In the genomic region with DNA sequence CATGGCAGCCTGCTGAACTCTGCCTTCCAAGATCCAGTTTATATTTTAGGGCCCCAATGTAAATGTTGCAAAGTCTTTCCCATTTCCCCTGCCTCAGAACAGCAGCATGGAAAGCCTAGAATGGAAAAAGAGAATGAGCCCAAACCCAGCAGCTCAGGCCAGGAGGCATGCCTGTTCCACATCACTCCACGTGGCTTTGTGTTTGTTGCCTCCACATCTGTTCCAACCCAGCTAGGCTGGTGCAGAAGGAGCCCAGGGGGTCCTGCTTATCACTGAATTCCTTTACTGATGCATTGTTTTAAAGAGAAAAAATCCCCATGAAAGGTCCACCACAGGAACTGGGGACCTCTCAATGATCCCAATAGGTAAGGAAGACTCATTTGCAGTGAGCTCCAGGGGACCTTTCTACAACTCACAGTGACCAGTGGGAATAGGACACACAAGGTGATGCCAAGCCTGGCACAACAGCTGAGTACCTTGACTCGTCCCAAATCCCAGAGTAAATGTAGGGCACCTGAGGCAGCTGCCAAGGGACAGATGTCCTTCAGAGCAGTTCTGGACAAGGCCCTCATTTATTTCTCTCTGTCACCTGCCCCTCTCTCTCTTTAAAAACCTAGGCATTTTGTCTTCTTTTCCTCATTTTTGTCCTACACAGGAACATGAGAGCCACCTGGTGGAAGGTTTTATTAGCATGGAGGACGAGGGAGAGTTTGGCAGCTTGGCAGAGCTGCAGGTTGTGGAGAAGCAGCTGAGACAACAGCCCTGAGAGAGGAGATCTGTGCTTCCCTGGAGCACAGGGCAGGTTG, we compare ENCODE assay signal across 8 cellular contexts. TPM values are rescaled to one million over a fixed set of nuclear protein-coding genes. Genes with fewer than 3 reads are reported as not detected.
A peak's percentile ranks its signal among the peaks of the same experiment; 100 is the strongest.
DNase-seq lines count a peak whose midpoint lies in the region; ATAC-seq, FAIRE-seq and TF ChIP-seq lines count a peak whose summit lies in the region.

No MANE protein-coding gene starts in this region.

- POLR2A ChIA-PET in T-cell (lab: Charles Lee), result interaction anchor here in 1 of 2 donors (0.7 kb wide), 1 partner anchor 32 kb away, joined by 8 read pairs; no protein-coding TSS in a partner anchor

- no peaks in the 10 kb centered on the region for H3K36me3 ChIP-seq in H7 (replicated peaks; ENCODE audit: control insufficient read depth, insufficient read depth, low read length)
- no peaks in the 10 kb centered on the region for H3K36me3 ChIP-seq in keratinocyte (ENCODE audit: control insufficient read depth in 2 of 2, extremely low read depth in 1 of 2, insufficient read depth in 2 of 2, low read length in 2 of 2)

- H3K9me3 ChIP-seq in keratinocyte (ENCODE audit: control insufficient read depth, low read depth, low read length), result peaks cover 7% of the 10 kb centered on the region

- H3K27ac ChIP-seq in keratinocyte (ENCODE audit: control insufficient read depth, insufficient read depth, low read length), result no peak overlapping the region

- FAIRE-seq in keratinocyte (lab: Jason Lieb, UNC), result no peak

- no peak overlapping the region for H3K9ac ChIP-seq in keratinocyte (ENCODE audit: control insufficient read depth, extremely low read depth, insufficient read depth, low read length)

- H3K4me2 ChIP-seq in keratinocyte (ENCODE audit: control insufficient read depth, extremely low read depth, insufficient read depth, low read depth, low read length), result no peak overlapping the region

- H3K4me3 ChIP-seq in H7 (ENCODE audit: insufficient read depth, low read depth, low read length) (no peak overlapping the region), keratinocyte (ENCODE audit: control insufficient read depth in 2 of 3, extremely low read depth in 1 of 3, insufficient read depth in 2 of 3, low read depth in 1 of 3, low read length in 3 of 3) (no peak overlapping the region)

- dilution Hi-C loops in keratinocyte (cut with MboI; ENCODE audit: extremely low pct_ligation_motif_present, low sequenced_read_pairs), result no loop called here

- H2AFZ ChIP-seq in keratinocyte (ENCODE audit: control insufficient read depth, low read length), result no peak overlapping the region

- in situ Hi-C loops in Caki2 (cut with HindIII; ENCODE audit: low pct_unique_long_range_greater_than_20kb, low sequenced_read_pairs), result no loop called here

- H3K9me3 Mint-ChIP-seq in T-cell, result peaks cover 7 to 18% (median 12%) of the 10 kb centered on the region in 3 donors

- H3K27me3 ChIP-seq in H7 (ENCODE audit: control insufficient read depth, insufficient read depth, low read length) (no peaks in the 10 kb centered on the region), keratinocyte (ENCODE audit: control insufficient read depth, extremely low read depth, insufficient read depth, low read length) (no peaks in the 10 kb centered on the region)

- H3K27ac Mint-ChIP-seq in T-cell, result no peak overlapping the region

- H3K9me1 ChIP-seq in keratinocyte (ENCODE audit: control insufficient read depth, extremely low read depth, insufficient read depth, low read length), result no peaks in the 10 kb centered on the region

- H3K27me3 Mint-ChIP-seq in T-cell, result peaks cover 10 to 12% of the 10 kb centered on the region in 2 donors

- H3K4me1 ChIP-seq in keratinocyte (ENCODE audit: control insufficient read depth, extremely low read depth, insufficient read depth, low read length), result no peaks in the 10 kb centered on the region

- DNase-seq in Caki2 (ENCODE audit: low read depth) (peak; percentile 16), H7 (peak; percentile 29), T-cell (peak in 6 of 34 experiments; percentile 1 to 11 (median 6)), keratinocyte (ENCODE audit: low read depth, low spot score) (no peak), H4 (ENCODE audit: low spot score) (no peak), NCI-H1048 (lab: John Stamatoyannopoulos, UW) (no peak)

- H4K20me1 ChIP-seq in keratinocyte (ENCODE audit: control insufficient read depth, extremely low read depth, insufficient read depth, low read length), result no peaks in the 10 kb centered on the region

- H3K4me1 Mint-ChIP-seq in T-cell, result no peaks in the 10 kb centered on the region

- ATAC-seq in T-cell (replicated peaks in 1 of 4) (peak; percentile 29 to 45 (median 32)), GM19023 (IDR thresholded peaks at IDR 0.05; ENCODE audit: unreplicated experiment) (no peak), GM19397 (IDR thresholded peaks at IDR 0.05; ENCODE audit: unreplicated experiment) (no peak)

- CTCF ChIA-PET in T-cell (lab: Charles Lee), result interaction anchor here (0.5 to 1.3 kb wide), 5 partner anchors 14 to 455 kb away, joined by 3 to 8 read pairs (median 4); no protein-coding TSS in a partner anchor

- H3K79me2 ChIP-seq in keratinocyte (ENCODE audit: control insufficient read depth, insufficient read depth, low read length), result no peaks in the 10 kb centered on the region

- H3K4me3 Mint-ChIP-seq in T-cell, result no peak overlapping the region

- TF ChIP-seq CTCF in keratinocyte (optimal IDR thresholded peaks at IDR 0.05 in 1 of 3, IDR thresholded peaks at IDR 0.05 in 1 of 3, conservative IDR thresholded peaks at IDR 0.05 in 1 of 3; ENCODE audit: extremely low read depth in 1 of 3, insufficient read depth in 2 of 3, low read length in 3 of 3), result peak; percentile 35 to 47 (median 38)

- H3K36me3 Mint-ChIP-seq in T-cell, result peaks cover 5% of the 10 kb centered on the region

RNA-seq across cellular contexts. Expression of a gene that starts 41.7 kb away (rescaled TPM):
- total RNA-seq in Caki2 (2014; rRNA removed; shearing (Covaris generic); ENCODE audit: low replicate concordance), result not detected in 2 replicates
- total RNA-seq in H7 (2014; rRNA removed; shearing (Covaris generic)), result 0.55 and 2.3 TPM in 2 replicates
- total RNA-seq in T-cell, result 10 to 100 TPM in 4 of 5 donors, 1 to 10 TPM in 1; 8.9 to 17.8 (median 11.6) TPM
- 0.18 to 0.40 TPM (median 0.18 TPM) in 3 replicates for polyA plus RNA-seq in keratinocyte
- 1.8 TPM for polyA plus RNA-seq in keratinocyte (2011; ENCODE audit: low read depth)
- polyA plus RNA-seq in keratinocyte (2011; cell fraction: cytosol; rRNA removed), result 0.05 and 0.15 TPM in 2 replicates
- 0.40 and 0.57 TPM in 2 replicates for polyA plus RNA-seq in keratinocyte (2011; cell fraction: nucleus; rRNA removed)
- polyA plus RNA-seq in keratinocyte (2012; ENCODE audit: low replicate concordance), result 0.28 and 1.8 TPM in 2 replicates
- 0.48 TPM in 1 of 3 replicates, not detected in the others for polyA minus RNA-seq in keratinocyte
- polyA minus RNA-seq in keratinocyte (2011; cell fraction: cytosol; rRNA and poly(A)+ RNA removed), result not detected
- 1.2 and 3.0 TPM in 2 replicates for polyA minus RNA-seq in keratinocyte (2011; cell fraction: nucleus; rRNA and poly(A)+ RNA removed)
- 0.25 TPM in 1 of 2 replicates, not detected in the other for total RNA-seq in H4 (2014; rRNA removed; shearing (Covaris generic))

Comparison
In these comparisons a context has a peak if more than half of its experiments do, and no peak if none do; other contexts are left out.
1. DNase-seq: peak in Caki2 (single experiment) and H7 (single experiment); none in keratinocyte (single experiment), H4 (single experiment) and NCI-H1048 (single experiment).
2. ATAC-seq: peak in T-cell (4 of 4); none in GM19023 (single experiment) and GM19397 (single experiment).